11 cellular contexts compared by ENCODE assay signal in genomic region chr6:40585661-40586269, GRCh38. TPM values are rescaled to one million over a fixed set of nuclear protein-coding genes. Genes with fewer than 3 reads are reported as not detected.
DNase-seq lines count a peak whose midpoint lies in the region; ATAC-seq and TF ChIP-seq lines count a peak whose summit lies in the region.
"Had no signal": no experiment of that assay in that cellular context is flagged by ENCODE, and none has a peak within 500 bp of the region (broad histone marks: within the 10 kb centered on the region; RNA-seq: fewer than 3 reads in every experiment).

No MANE protein-coding gene starts in this region.

- intact Hi-C loops in sciatic nerve (cut with DNase I) (no loop called here), mammary epithelial cell (cut with micrococcal nuclease) (loop anchor here (5.0 to 10.0 kb wide), 2 partner anchors 259 to 603 kb away; no protein-coding TSS in a partner anchor)

- TF ChIP-seq CTCF in NB4 (IDR thresholded peaks at IDR 0.05; ENCODE audit: low read depth, low read length) (no peak), mammary epithelial cell (conservative IDR thresholded peaks at IDR 0.05 in 1 of 2, IDR thresholded peaks at IDR 0.05 in 1 of 2; ENCODE audit: extremely low read depth in 1 of 2, insufficient read depth in 1 of 2, low read depth in 1 of 2, low read length in 2 of 2) (no peak)

- no peak overlapping the region for H3K9ac ChIP-seq in mammary epithelial cell (ENCODE audit: insufficient read depth, low read length)

- H3K36me3 ChIP-seq in mammary epithelial cell (ENCODE audit: insufficient read depth, low read length) = no peaks in the 10 kb centered on the region
- H3K36me3 ChIP-seq: MG63 had no signal

- dilution Hi-C loops in mammary epithelial cell (cut with HindIII; ENCODE audit: low sequenced_read_pairs) = no loop called here

- peaks cover 2% of the 10 kb centered on the region for H3K36me3 Mint-ChIP-seq in T-helper 17 cell (ENCODE audit: low read depth)

- no TSS peak for BruUV-seq in mammary epithelial cell (replicated peaks; lab: Mats Ljungman, UMichigan)

- H2AFZ ChIP-seq in mammary epithelial cell (ENCODE audit: low read depth, low read length) = no peak overlapping the region

- no peak overlapping the region for H3K27ac Mint-ChIP-seq in T-helper 17 cell

- DNase-seq in DMS153 treated with DMSO at 0.1 percent for 48 hours (lab: John Stamatoyannopoulos, UW; ENCODE audit: unreplicated experiment) = peak; percentile 74
- peak; percentile 15 for DNase-seq in NB4 (ENCODE audit: low read depth)
- DNase-seq in T-helper 17 cell = no peak
- DNase-seq in sciatic nerve (ENCODE audit: low spot score) = no peak
- no peak for DNase-seq in central memory CD4-positive, alpha-beta T cell
- no peak for DNase-seq in mammary epithelial cell
- DNase-seq: activated CD4-positive, CD25-positive, alpha-beta regulatory T cell; MG63 had no signal

- peaks cover 11% of the 10 kb centered on the region for H3K27me3 ChIP-seq in layer of hippocampus (ENCODE audit: control insufficient read depth, insufficient read depth, low read length)
- H3K27me3 ChIP-seq in mammary epithelial cell (ENCODE audit: insufficient read depth, low read length) = peaks cover 8% of the 10 kb centered on the region

- H3K4me1 Mint-ChIP-seq in T-helper 17 cell = peaks cover 8% of the 10 kb centered on the region

- no peak for ATAC-seq in T-helper 17 cell
- no peak for ATAC-seq in sciatic nerve
- ATAC-seq in GM19351 (IDR thresholded peaks at IDR 0.05; ENCODE audit: unreplicated experiment) = no peak

- no peak overlapping the region for H3K4me2 ChIP-seq in mammary epithelial cell (ENCODE audit: insufficient read depth, low read depth, low read length)

- peaks cover 37% of the 10 kb centered on the region for H3K27me3 Mint-ChIP-seq in T-helper 17 cell

- H3K4me1 ChIP-seq in mammary epithelial cell (ENCODE audit: insufficient read depth, low read length) = peaks cover 9% of the 10 kb centered on the region

- in situ Hi-C loops in mammary epithelial cell (cut with MboI; ENCODE audit: low sequenced_read_pairs in 2 of 2) = loop anchor here in 1 of 2 donors (25.0 kb wide), 1 partner anchor 248 kb away; no protein-coding TSS in a partner anchor

- H3K9me3 ChIP-seq in T-helper 17 cell (ENCODE audit: control insufficient read depth, low read length, poor library complexity, severe bottlenecking) (no peaks in the 10 kb centered on the region), mammary epithelial cell (replicated peaks; ENCODE audit: insufficient read depth, low read length) (no peaks in the 10 kb centered on the region)
- H3K9me3 ChIP-seq: MG63 had no signal

- H3K4me3 Mint-ChIP-seq in T-helper 17 cell = peak overlapping the region; percentile 80

- H3K79me2 ChIP-seq in mammary epithelial cell (ENCODE audit: insufficient read depth, low read length) = no peaks in the 10 kb centered on the region

- H3K27ac ChIP-seq in layer of hippocampus (ENCODE audit: low read depth, low read length) (peak overlapping the region; percentile 46), mammary epithelial cell (ENCODE audit: insufficient read depth, low read depth, low read length) (no peak overlapping the region)

- CTCF ChIA-PET in mammary epithelial cell (lab: Charles Lee; ENCODE audit: low non-redundant PET) = interaction anchor here (0.7 kb wide), 1 partner anchor 25 kb away, joined by 5 read pairs; no protein-coding TSS in a partner anchor

- H3K4me3 ChIP-seq in NB4 (ENCODE audit: low read depth, low read length) (no peak overlapping the region), mammary epithelial cell (replicated peaks in 1 of 3; ENCODE audit: insufficient read depth in 1 of 3, low read depth in 2 of 3, low read length in 3 of 3) (no peak overlapping the region)
- H3K4me3 ChIP-seq: MG63 had no signal

- 61% methylated on average over 4 of the region's 11 CpGs for WGBS in mammary epithelial cell (ENCODE audit: low coverage, missing lambda C conversion rate)

- TF ChIP-seq POLR2A in NB4 (IDR thresholded peaks at IDR 0.05; ENCODE audit: extremely low read depth, insufficient read length) = no peak

- no peaks in the 10 kb centered on the region for H4K20me1 ChIP-seq in mammary epithelial cell (ENCODE audit: insufficient read depth, low read length)

RNA-seq across cellular contexts. Expression of gene LRFN2, which starts 1.4 kb away (rescaled TPM):
- under 1 TPM in 1 of 2 donors, not detected in 1; 0.20 TPM for total RNA-seq in T-helper 17 cell
- 0.13 TPM for total RNA-seq in sciatic nerve
- not detected for total RNA-seq in mammary epithelial cell
- not detected for polyA plus RNA-seq in mammary epithelial cell
- not detected for polyA minus RNA-seq in mammary epithelial cell
- total RNA-seq: fibroblast of villous mesenchyme had no signal

Comparison
In these comparisons a context has a peak if more than half of its experiments do, and no peak if none do; other contexts are left out.
1. DNase-seq: peak in DMS153 treated with DMSO at 0.1 percent for 48 hours (single experiment) and NB4 (single experiment); none in T-helper 17 cell (0 of 3), sciatic nerve (single experiment), central memory CD4-positive, alpha-beta T cell (single experiment) and mammary epithelial cell (single experiment).